In genomic region chr2:149885946-149886345, GRCh38 we compare ENCODE assay signal across 19 cellular contexts.
DNase-seq lines count a peak whose midpoint lies in the region; ATAC-seq, FAIRE-seq and TF ChIP-seq lines count a peak whose summit lies in the region.
"Had no signal": no experiment of that assay in that cellular context is flagged by ENCODE, and none has a peak within 500 bp of the region (broad histone marks: within the 10 kb centered on the region; RNA-seq: fewer than 3 reads in every experiment).

No MANE protein-coding gene starts in this region.

- H3K4me3 ChIP-seq in keratinocyte (ENCODE audit: control insufficient read depth in 2 of 3, extremely low read depth in 1 of 3, insufficient read depth in 2 of 3, low read depth in 1 of 3, low read length in 3 of 3), result no peak overlapping the region
- H3K4me3 ChIP-seq: A549, GM23248, K562, Peyer's patch, SJCRH30 had no signal

- H3K4me1 ChIP-seq in keratinocyte (ENCODE audit: control insufficient read depth, extremely low read depth, insufficient read depth, low read length), result peaks cover 10% of the 10 kb centered on the region
- H3K4me1 ChIP-seq: A549, Peyer's patch, SJCRH30 had no signal

- H3K9me1 ChIP-seq in keratinocyte (ENCODE audit: control insufficient read depth, extremely low read depth, insufficient read depth, low read length), result no peaks in the 10 kb centered on the region

- H3K9ac ChIP-seq in keratinocyte (ENCODE audit: control insufficient read depth, extremely low read depth, insufficient read depth, low read length), result no peak overlapping the region
- H3K9ac ChIP-seq: GM23248 had no signal

- no peaks in the 10 kb centered on the region for H3K4me1 Mint-ChIP-seq in activated T-cell treated with anti-CD3 and anti-CD28 coated beads, Interleukin-2, amount 50 U/mL, for 72 hours (ENCODE audit: low read depth)
- H3K4me1 Mint-ChIP-seq in activated T-cell treated with anti-CD3 and anti-CD28 coated beads, Interleukin-2, amount 50 U/mL, for 24 hours (ENCODE audit: low read depth), result no peaks in the 10 kb centered on the region
- H3K4me1 Mint-ChIP-seq: B cell, CD14-positive monocyte had no signal

- H4K20me1 ChIP-seq in keratinocyte (ENCODE audit: control insufficient read depth, extremely low read depth, insufficient read depth, low read length), result no peaks in the 10 kb centered on the region

- TF ChIP-seq CTCF in keratinocyte (optimal IDR thresholded peaks at IDR 0.05 in 1 of 3, IDR thresholded peaks at IDR 0.05 in 1 of 3, conservative IDR thresholded peaks at IDR 0.05 in 1 of 3; ENCODE audit: extremely low read depth in 1 of 3, insufficient read depth in 2 of 3, low read length in 3 of 3), result no peak

- no peak for ATAC-seq in activated T-cell treated with anti-CD3 and anti-CD28 coated beads, Interleukin-2, amount 50 U/mL, for 72 hours (replicated peaks in 1 of 2)
- no peak for ATAC-seq in GM18520 (IDR thresholded peaks at IDR 0.05; ENCODE audit: unreplicated experiment)
- ATAC-seq in stimulated activated naive CD8-positive, alpha-beta T cell treated with anti-CD3 and anti-CD28 coated beads, Interleukin-15, Interleukin-2, amounts not matched to agents 100 U/mL and 50 U/mL, for 24 hours, result no peak
- ATAC-seq: A549, HCT116, K562 had no signal

- H3K79me2 ChIP-seq in keratinocyte (ENCODE audit: control insufficient read depth, insufficient read depth, low read length), result no peaks in the 10 kb centered on the region

- intact Hi-C loops in posterior vena cava (cut with DNase I), result no loop called here

- no peak overlapping the region for H3K27ac ChIP-seq in keratinocyte (ENCODE audit: control insufficient read depth, insufficient read depth, low read length)
- H3K27ac ChIP-seq: A549, GM23248, Peyer's patch, SJCRH30 had no signal

- peaks cover 2 to 6% of the 10 kb centered on the region in 2 donors for H3K9me3 Mint-ChIP-seq in activated T-cell treated with anti-CD3 and anti-CD28 coated beads, Interleukin-2, amount 50 U/mL, for 72 hours
- peaks cover 10% of the 10 kb centered on the region for H3K9me3 Mint-ChIP-seq in activated T-cell treated with anti-CD3 and anti-CD28 coated beads, Interleukin-2, amount 50 U/mL, for 24 hours

- dilution Hi-C loops in keratinocyte (cut with MboI; ENCODE audit: extremely low pct_ligation_motif_present, low sequenced_read_pairs), result no loop called here

- no peaks in the 10 kb centered on the region for H3K36me3 Mint-ChIP-seq in activated T-cell treated with anti-CD3 and anti-CD28 coated beads, Interleukin-2, amount 50 U/mL, for 72 hours (ENCODE audit: insufficient read depth in 2 of 2)
- H3K36me3 Mint-ChIP-seq in activated T-cell treated with anti-CD3 and anti-CD28 coated beads, Interleukin-2, amount 50 U/mL, for 24 hours (ENCODE audit: low read depth), result no peaks in the 10 kb centered on the region
- H3K36me3 Mint-ChIP-seq: CD14-positive monocyte had no signal

- H3K36me3 ChIP-seq in keratinocyte (ENCODE audit: control insufficient read depth in 2 of 2, extremely low read depth in 1 of 2, insufficient read depth in 2 of 2, low read length in 2 of 2), result no peaks in the 10 kb centered on the region
- H3K36me3 ChIP-seq: Peyer's patch, SJCRH30 had no signal

- H3K9me3 ChIP-seq in keratinocyte (ENCODE audit: control insufficient read depth, low read depth, low read length), result no peaks in the 10 kb centered on the region
- H3K9me3 ChIP-seq: A549, Peyer's patch, SJCRH30 had no signal

- H3K27me3 Mint-ChIP-seq in activated T-cell treated with anti-CD3 and anti-CD28 coated beads, Interleukin-2, amount 50 U/mL, for 72 hours (ENCODE audit: low read depth), result no peaks in the 10 kb centered on the region
- H3K27me3 Mint-ChIP-seq in activated T-cell treated with anti-CD3 and anti-CD28 coated beads, Interleukin-2, amount 50 U/mL, for 24 hours, result no peaks in the 10 kb centered on the region
- H3K27me3 Mint-ChIP-seq: B cell had no signal

- no peak overlapping the region for H3K4me3 Mint-ChIP-seq in activated T-cell treated with anti-CD3 and anti-CD28 coated beads, Interleukin-2, amount 50 U/mL, for 72 hours
- H3K4me3 Mint-ChIP-seq in activated T-cell treated with anti-CD3 and anti-CD28 coated beads, Interleukin-2, amount 50 U/mL, for 24 hours, result no peak overlapping the region
- H3K4me3 Mint-ChIP-seq: B cell, CD14-positive monocyte had no signal

- H3K27me3 ChIP-seq in keratinocyte (ENCODE audit: control insufficient read depth, extremely low read depth, insufficient read depth, low read length), result no peaks in the 10 kb centered on the region
- H3K27me3 ChIP-seq: Peyer's patch, SJCRH30 had no signal

- DNase-seq in activated T-cell treated with anti-CD3 and anti-CD28 coated beads, Interleukin-2, amount 50 U/mL, for 72 hours, result no peak
- DNase-seq in activated T-cell treated with anti-CD3 and anti-CD28 coated beads, Interleukin-2, amount 50 U/mL, for 24 hours, result no peak
- DNase-seq in MV-4-11 (lab: John Stamatoyannopoulos, UW) (peak; percentile 15), brain pericyte (ENCODE audit: low read depth, low spot score) (peak; percentile 36), keratinocyte (ENCODE audit: low read depth, low spot score) (no peak), posterior vena cava (ENCODE audit: low spot score) (no peak)
- no peak for DNase-seq in stimulated activated naive CD8-positive, alpha-beta T cell treated with anti-CD3 and anti-CD28 coated beads, Interleukin-15, Interleukin-2, amounts not matched to agents 100 U/mL and 50 U/mL, for 24 hours
- DNase-seq: NCI-H1694, Peyer's patch, SJCRH30 had no signal

- no peak overlapping the region for H2AFZ ChIP-seq in keratinocyte (ENCODE audit: control insufficient read depth, low read length)
- H2AFZ ChIP-seq: GM23248 had no signal

- H3K4me2 ChIP-seq in keratinocyte (ENCODE audit: control insufficient read depth, extremely low read depth, insufficient read depth, low read depth, low read length), result no peak overlapping the region
- H3K4me2 ChIP-seq: A549 had no signal

- H3K27ac Mint-ChIP-seq in activated T-cell treated with anti-CD3 and anti-CD28 coated beads, Interleukin-2, amount 50 U/mL, for 72 hours, result peak overlapping the region; percentile 20
- no peak overlapping the region for H3K27ac Mint-ChIP-seq in activated T-cell treated with anti-CD3 and anti-CD28 coated beads, Interleukin-2, amount 50 U/mL, for 24 hours
- H3K27ac Mint-ChIP-seq: B cell had no signal

- FAIRE-seq in keratinocyte (lab: Jason Lieb, UNC), result peak; percentile 17
- FAIRE-seq: A549, G401.6, GM12892, K562 had no signal

Comparison
In these comparisons a context has a peak if more than half of its experiments do, and no peak if none do; other contexts are left out.
1. DNase-seq: peak in MV-4-11 (single experiment) and brain pericyte (single experiment); none in activated T-cell treated with anti-CD3 and anti-CD28 coated beads, Interleukin-2, amount 50 U/mL, for 72 hours (0 of 2), activated T-cell treated with anti-CD3 and anti-CD28 coated beads, Interleukin-2, amount 50 U/mL, for 24 hours (single experiment), keratinocyte (single experiment), stimulated activated naive CD8-positive, alpha-beta T cell treated with anti-CD3 and anti-CD28 coated beads, Interleukin-15, Interleukin-2, amounts not matched to agents 100 U/mL and 50 U/mL, for 24 hours (single experiment) and posterior vena cava (single experiment).